In the genomic region with DNA sequence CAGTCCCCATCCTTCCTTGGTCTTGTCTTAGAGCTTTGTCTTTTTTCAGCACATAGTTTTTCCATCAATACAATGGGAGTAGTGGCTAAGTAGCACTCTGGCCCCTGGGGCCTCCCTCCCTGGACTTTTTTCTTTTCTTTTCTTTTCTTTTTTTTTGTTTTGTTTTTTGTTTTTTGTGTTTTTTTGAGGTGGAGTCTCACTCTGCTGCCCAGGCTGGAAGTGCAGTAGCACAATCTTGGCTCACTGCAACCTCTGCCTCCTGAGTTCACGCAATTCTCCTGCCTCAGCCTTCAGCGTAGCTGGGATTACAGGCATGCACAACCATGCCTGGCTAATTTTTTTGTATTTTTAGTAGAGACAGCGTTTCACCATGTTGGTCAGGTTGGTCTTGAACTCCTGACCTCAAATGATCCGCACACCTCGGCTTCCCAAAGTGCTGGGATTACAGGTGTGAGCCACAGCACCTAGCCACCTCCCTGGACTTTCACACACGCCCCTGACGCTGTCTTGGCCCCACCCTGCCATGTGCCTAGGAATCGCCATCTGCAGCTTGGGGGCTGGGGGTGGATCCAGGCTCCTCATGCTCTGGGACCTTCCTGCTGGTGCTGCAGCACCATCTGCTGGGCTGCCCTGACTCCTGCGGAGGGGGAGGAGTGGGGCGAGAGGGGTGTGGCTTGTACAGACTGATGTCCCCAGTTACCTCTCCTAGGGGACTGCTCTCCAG, we compare ENCODE assay signal across 9 cellular contexts. TPM values are rescaled to one million over a fixed set of nuclear protein-coding genes. Genes with fewer than 3 reads are reported as not detected.
A peak's percentile ranks its signal among the peaks of the same experiment; 100 is the strongest.
DNase-seq lines count a peak whose midpoint lies in the region; ATAC-seq, FAIRE-seq and TF ChIP-seq lines count a peak whose summit lies in the region.
"Had no signal": no experiment of that assay in that cellular context is flagged by ENCODE, and none has a peak within 500 bp of the region (broad histone marks: within the 10 kb centered on the region; RNA-seq: fewer than 3 reads in every experiment).

No MANE protein-coding gene starts in this region.

- peak; percentile 70 for ATAC-seq in DND-41 (ENCODE audit: insufficient read depth, low read depth)
- peak; percentile 34 for ATAC-seq in HG02759 (IDR thresholded peaks at IDR 0.05; ENCODE audit: unreplicated experiment)
- peak; percentile 59 to 66 for ATAC-seq in activated CD4-positive, CD25-positive, alpha-beta regulatory T cell treated with anti-CD3 and anti-CD28 coated beads, Interleukin-2, amount 50 U/mL, for 24 hours
- no peak for ATAC-seq in GM18873 (IDR thresholded peaks at IDR 0.05; ENCODE audit: low FRiP score, unreplicated experiment)

- peak; percentile 96 for TF ChIP-seq CTCF in DND-41 (IDR thresholded peaks at IDR 0.05; ENCODE audit: borderline replicate concordance, extremely low read depth, low read length, poor library complexity, severe bottlenecking)
- TF ChIP-seq CTCF in keratinocyte (optimal IDR thresholded peaks at IDR 0.05 in 1 of 3, IDR thresholded peaks at IDR 0.05 in 1 of 3, conservative IDR thresholded peaks at IDR 0.05 in 1 of 3; ENCODE audit: extremely low read depth in 1 of 3, insufficient read depth in 2 of 3, low read length in 3 of 3): peak; percentile 90 to 98 (median 97)

- peaks cover 73% of the 10 kb centered on the region for H4K20me1 ChIP-seq in DND-41 (ENCODE audit: insufficient read depth, low read length)
- H4K20me1 ChIP-seq in keratinocyte (ENCODE audit: control insufficient read depth, extremely low read depth, insufficient read depth, low read length): peaks cover 45% of the 10 kb centered on the region

- H3K4me1 ChIP-seq in DND-41 (ENCODE audit: insufficient read depth, low read length): peaks cover 52% of the 10 kb centered on the region
- peaks cover 33% of the 10 kb centered on the region for H3K4me1 ChIP-seq in keratinocyte (ENCODE audit: control insufficient read depth, extremely low read depth, insufficient read depth, low read length)

- no peaks in the 10 kb centered on the region for H3K9me3 ChIP-seq in DND-41 (ENCODE audit: insufficient read depth, low read length, severe bottlenecking)
- no peaks in the 10 kb centered on the region for H3K9me3 ChIP-seq in keratinocyte (ENCODE audit: control insufficient read depth, low read depth, low read length)

- H3K36me3 ChIP-seq in DND-41 (ENCODE audit: insufficient read depth, low read length) (peaks cover 51% of the 10 kb centered on the region), keratinocyte (ENCODE audit: control insufficient read depth in 2 of 2, extremely low read depth in 1 of 2, insufficient read depth in 2 of 2, low read length in 2 of 2) (peaks cover 31 to 32% of the 10 kb centered on the region in 2 experiments)

- peak; percentile 88 for DNase-seq in DND-41
- DNase-seq in NCI-H345 treated with DMSO at 0.1 percent for 48 hours (lab: John Stamatoyannopoulos, UW; ENCODE audit: unreplicated experiment): peak; percentile 47
- DNase-seq in central memory CD4-positive, alpha-beta T cell: peak; percentile 81
- peak; percentile 80 for DNase-seq in keratinocyte (ENCODE audit: low read depth, low spot score)
- DNase-seq in stimulated activated CD4-positive, alpha-beta T cell treated with anti-CD3 and anti-CD28 coated beads, Interleukin-12 subunit alpha, Interleukin-12 subunit beta, amount 100 ng/mL, for 48 hours (ENCODE audit: low read depth in 2 of 3, low spot score in 1 of 3): peak; percentile 81 to 82 (median 82)

- peaks cover 6% of the 10 kb centered on the region for H3K9me1 ChIP-seq in keratinocyte (ENCODE audit: control insufficient read depth, extremely low read depth, insufficient read depth, low read length)

- peaks cover 79% of the 10 kb centered on the region for H3K79me2 ChIP-seq in DND-41 (ENCODE audit: insufficient read depth, low read length)
- H3K79me2 ChIP-seq in keratinocyte (ENCODE audit: control insufficient read depth, insufficient read depth, low read length): peaks cover 74% of the 10 kb centered on the region

- no peak overlapping the region for H2AFZ ChIP-seq in DND-41 (ENCODE audit: low read depth, low read length)
- no peak overlapping the region for H2AFZ ChIP-seq in keratinocyte (ENCODE audit: control insufficient read depth, low read length)

- H3K9ac ChIP-seq in DND-41 (ENCODE audit: low read depth, low read length) (peak overlapping the region; percentile 97), keratinocyte (ENCODE audit: control insufficient read depth, extremely low read depth, insufficient read depth, low read length) (peak overlapping the region; percentile 35)

- dilution Hi-C loops in keratinocyte (cut with MboI; ENCODE audit: extremely low pct_ligation_motif_present, low sequenced_read_pairs): no loop called here

- FAIRE-seq in keratinocyte (lab: Jason Lieb, UNC): no peak

- H3K27me3 ChIP-seq in DND-41 (ENCODE audit: insufficient read depth, low read length, poor library complexity) (no peaks in the 10 kb centered on the region), keratinocyte (ENCODE audit: control insufficient read depth, extremely low read depth, insufficient read depth, low read length) (no peaks in the 10 kb centered on the region)

- no peak overlapping the region for H3K27ac ChIP-seq in DND-41 (ENCODE audit: low read length)
- H3K27ac ChIP-seq in keratinocyte (ENCODE audit: control insufficient read depth, insufficient read depth, low read length): peak overlapping the region; percentile 13

- peak overlapping the region in 1 of 2 experiments; percentile 81; a peak in 2 of 4 replicates for H3K4me3 ChIP-seq in DND-41 (ENCODE audit: low read depth in 1 of 2, low read length in 2 of 2)
- peak overlapping the region in 1 of 3 experiments; percentile 7 for H3K4me3 ChIP-seq in keratinocyte (ENCODE audit: control insufficient read depth in 2 of 3, extremely low read depth in 1 of 3, insufficient read depth in 2 of 3, low read depth in 1 of 3, low read length in 3 of 3)

- H3K4me2 ChIP-seq in DND-41 (ENCODE audit: insufficient read depth, low read length): peak overlapping the region; percentile 90; the same call in 1 of the 2 replicates
- H3K4me2 ChIP-seq in keratinocyte (ENCODE audit: control insufficient read depth, extremely low read depth, insufficient read depth, low read depth, low read length): peak overlapping the region; percentile 99

RNA-seq across cellular contexts. Expression of a gene that starts 2.8 kb away (rescaled TPM):
- 1.8 to 5.3 TPM (median 2.1 TPM) in 3 replicates for polyA plus RNA-seq in keratinocyte
- 0.80 TPM for polyA plus RNA-seq in keratinocyte (2011; ENCODE audit: low read depth)
- 3.1 and 4.4 TPM in 2 replicates for polyA plus RNA-seq in keratinocyte (2011; cell fraction: cytosol; rRNA removed)
- polyA plus RNA-seq in keratinocyte (2011; cell fraction: nucleus; rRNA removed): 9.4 and 10.9 TPM in 2 replicates
- polyA plus RNA-seq in keratinocyte (2012; ENCODE audit: low replicate concordance): 6.4 and 11.6 TPM in 2 replicates
- 5.4 to 31.9 TPM (median 6.0 TPM) in 3 replicates for polyA minus RNA-seq in keratinocyte
- polyA minus RNA-seq in keratinocyte (2011; cell fraction: cytosol; rRNA and poly(A)+ RNA removed): 11.1 TPM
- polyA minus RNA-seq in keratinocyte (2011; cell fraction: nucleus; rRNA and poly(A)+ RNA removed): 13.2 TPM in 2 replicates

RNA-seq across cellular contexts. Expression of a gene that starts 53.6 kb away (rescaled TPM):
- not detected in 3 replicates for polyA plus RNA-seq in keratinocyte
- not detected for polyA plus RNA-seq in keratinocyte (2011; ENCODE audit: low read depth)
- not detected in 2 replicates for polyA plus RNA-seq in keratinocyte (2011; cell fraction: cytosol; rRNA removed)
- polyA plus RNA-seq in keratinocyte (2011; cell fraction: nucleus; rRNA removed): not detected in 2 replicates
- polyA plus RNA-seq in keratinocyte (2012; ENCODE audit: low replicate concordance): not detected in 2 replicates
- not detected in 3 replicates for polyA minus RNA-seq in keratinocyte
- polyA minus RNA-seq in keratinocyte (2011; cell fraction: cytosol; rRNA and poly(A)+ RNA removed): not detected
- polyA minus RNA-seq in keratinocyte (2011; cell fraction: nucleus; rRNA and poly(A)+ RNA removed): not detected in 2 replicates
- polyA plus RNA-seq: urinary bladder had no signal
